In the genomic region with DNA sequence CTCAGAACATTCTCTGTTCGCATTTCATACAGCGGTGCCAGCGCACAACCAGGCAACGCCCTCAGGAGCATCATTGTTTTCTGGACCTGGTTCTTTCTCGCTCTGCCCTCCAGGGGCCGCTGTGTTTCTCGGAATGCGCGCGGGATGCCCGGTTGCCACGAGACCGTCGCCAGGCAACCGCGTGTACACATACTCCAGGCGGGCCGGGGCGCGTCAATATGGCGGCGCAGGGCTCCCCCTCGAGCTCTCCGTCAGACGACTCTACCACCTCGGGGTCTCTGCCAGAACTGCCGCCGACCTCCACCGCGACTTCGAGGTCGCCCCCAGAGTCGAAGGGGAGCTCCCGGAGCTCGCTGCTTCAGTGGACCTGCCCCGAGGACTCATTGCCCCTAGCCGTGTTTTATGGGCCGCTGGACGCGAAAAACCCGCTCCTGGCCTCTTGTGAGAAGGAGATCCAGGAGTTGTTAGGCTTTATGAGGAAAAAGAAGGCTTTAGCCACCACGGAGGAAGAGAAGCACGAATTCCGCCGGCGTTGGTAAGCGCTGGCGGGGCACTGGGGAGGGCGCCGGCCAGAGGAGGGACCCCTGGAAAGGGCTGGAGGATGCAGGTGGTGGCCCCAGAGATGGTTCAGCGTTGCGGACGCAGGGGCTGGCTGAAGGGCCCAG, we compare ENCODE assay signal across 8 cellular contexts. TPM values are rescaled to one million over a fixed set of nuclear protein-coding genes. Genes with fewer than 3 reads are reported as not detected.
DNase-seq lines count a peak whose midpoint lies in the region; ATAC-seq and TF ChIP-seq lines count a peak whose summit lies in the region.

A gene with protein sequence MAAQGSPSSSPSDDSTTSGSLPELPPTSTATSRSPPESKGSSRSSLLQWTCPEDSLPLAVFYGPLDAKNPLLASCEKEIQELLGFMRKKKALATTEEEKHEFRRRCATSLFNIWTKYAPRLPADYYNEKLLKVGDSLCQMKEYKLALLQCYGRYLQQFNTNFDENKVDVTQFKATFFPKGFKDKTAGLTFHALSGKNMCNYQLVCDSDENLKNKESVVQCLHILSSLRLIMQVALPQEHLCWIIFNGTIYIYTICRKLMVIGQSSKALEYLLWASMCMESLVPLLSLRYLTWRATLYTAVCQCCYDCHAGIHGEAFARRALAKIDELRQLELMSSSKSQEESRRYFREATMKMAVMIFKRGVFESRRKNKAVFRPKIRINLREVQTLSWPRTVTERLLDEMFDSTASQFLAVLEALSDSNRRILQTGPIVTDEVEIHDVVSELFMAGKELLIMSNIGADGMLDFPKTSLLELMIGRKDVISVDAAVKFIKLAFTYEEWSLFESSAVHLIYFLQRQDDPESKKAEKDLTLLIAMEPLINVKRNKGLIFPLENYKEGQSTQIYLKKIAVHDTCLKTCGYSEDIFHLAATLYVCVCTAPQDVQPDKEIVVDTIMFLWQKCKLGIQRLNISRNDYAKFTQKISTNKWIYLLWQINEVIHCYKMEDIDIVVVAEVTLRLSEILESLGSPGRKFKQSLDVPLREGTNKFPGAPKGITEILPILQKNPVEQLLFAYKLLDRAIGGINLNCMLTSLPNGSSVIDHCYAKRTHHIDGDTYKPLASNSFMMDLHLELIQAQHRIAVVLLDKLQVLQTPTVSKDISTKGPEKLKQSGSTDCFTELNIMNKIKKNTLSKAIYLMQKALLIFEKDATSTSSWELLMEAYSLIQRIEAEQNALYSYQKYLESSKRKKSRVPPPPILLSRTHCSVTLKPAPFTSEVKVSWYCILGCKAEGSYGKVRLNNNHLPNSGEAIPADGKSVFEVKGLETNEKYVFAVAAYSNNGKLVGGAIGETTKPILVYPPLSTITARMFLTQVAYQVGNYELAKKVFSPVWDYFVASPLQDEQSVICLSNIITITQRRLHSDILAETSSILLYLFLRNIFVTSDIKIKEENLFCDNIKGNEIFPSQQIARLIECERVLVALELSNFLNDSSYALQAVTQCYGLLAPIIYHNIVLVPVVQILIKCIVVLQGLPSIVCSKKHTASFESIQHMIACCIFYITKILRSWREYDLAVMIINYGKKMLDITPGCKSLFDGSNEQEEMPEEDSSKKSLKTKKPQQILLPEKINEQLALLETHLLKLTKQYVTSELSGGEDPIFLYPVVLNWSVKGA (N-terminal part only) (plus strand): TSS at position 186 of the 665 bp plus-strand sequence. CDS start 33 bp downstream, at position 219.

- H3K27ac ChIP-seq in dorsolateral prefrontal cortex (peak within 1 kb of the TSS in 19 of 59 donors; percentile 4 to 71 (median 44)), liver (ENCODE audit: low read depth in 1 of 2, low read length in 2 of 2) (no peak within 1 kb of the TSS)

- ATAC-seq in GM19328 (IDR thresholded peaks at IDR 0.05; ENCODE audit: unreplicated experiment) = peak; percentile 92
- peak; percentile 92 for ATAC-seq in HG03460 (IDR thresholded peaks at IDR 0.05; ENCODE audit: unreplicated experiment)

- no peak within 1 kb of the TSS for H3K9ac ChIP-seq in liver (ENCODE audit: low read depth in 1 of 2, low read length in 2 of 2)

- TF ChIP-seq RAD21 in liver (IDR thresholded peaks at IDR 0.05) = peak; percentile 67 to 80

- WGBS in liver = 4% methylated on average over 53 of the region's 53 CpGs

- TF ChIP-seq CTCF in BE2C (IDR thresholded peaks at IDR 0.05; ENCODE audit: low read depth, low read length) (peak; percentile 91), dorsolateral prefrontal cortex (IDR thresholded peaks at IDR 0.05 in 54 of 56, conservative IDR thresholded peaks at IDR 0.05 in 2 of 56; ENCODE audit: low read depth in 1 of 56, partially characterized antibody in 56 of 56) (peak; percentile 70 to 94 (median 88)), liver (IDR thresholded peaks at IDR 0.05; ENCODE audit: low read depth, low read length, missing input control) (peak; percentile 81)

- H3K4me1 ChIP-seq in BE2C = no peaks in the 10 kb centered on the region
- peaks cover 0 to 7% (median 4%) of the 10 kb centered on the region in 4 donors for H3K4me1 ChIP-seq in liver (ENCODE audit: control insufficient read depth in 4 of 4, insufficient read depth in 4 of 4, low read length in 3 of 4)

- intact Hi-C loops in dorsolateral prefrontal cortex (cut with DNase I) = loop anchor here (2.0 to 5.0 kb wide), 2 partner anchors 87 kb away; a partner anchor contains a TSS

- peak within 1 kb of the TSS; percentile 90 for H3K4me3 ChIP-seq in BE2C (ENCODE audit: low read depth, low read length)
- peak within 1 kb of the TSS; percentile 52 to 99 (median 78) for H3K4me3 ChIP-seq in dorsolateral prefrontal cortex
- peak within 1 kb of the TSS; percentile 43 to 71 (median 50) for H3K4me3 ChIP-seq in liver (ENCODE audit: low read depth in 1 of 3, low read length in 3 of 3)

- no peaks in the 10 kb centered on the region for H3K36me3 ChIP-seq in BE2C
- no peaks in the 10 kb centered on the region for H3K36me3 ChIP-seq in liver (ENCODE audit: control insufficient read depth in 4 of 4, insufficient read depth in 3 of 4, low read depth in 1 of 4, low read length in 3 of 4)

- no peaks in the 10 kb centered on the region for H3K9me3 ChIP-seq in BE2C
- no peaks in the 10 kb centered on the region for H3K9me3 ChIP-seq in liver (ENCODE audit: control insufficient read depth in 4 of 4, low read length in 3 of 4)

- peak; percentile 93 for DNase-seq in BE2C
- DNase-seq in NCI-H526 treated with DMSO at 0.1 percent for 48 hours (lab: John Stamatoyannopoulos, UW) = peak; percentile 80
- peak; percentile 85 to 89 for DNase-seq in activated CD4-positive, alpha-beta T cell treated with anti-CD3 and anti-CD28 coated beads, Interleukin-2, amount 50 U/mL, for 24 hours (ENCODE audit: low read depth in 1 of 2, low spot score in 1 of 2)
- DNase-seq in dorsolateral prefrontal cortex = peak; percentile 89 to 96 (median 94)
- DNase-seq in stimulated activated CD4-positive, alpha-beta T cell treated with anti-CD3 and anti-CD28 coated beads, Interleukin-4, amount 100 ng/mL, for 1 hour = peak; percentile 95

- H3K27me3 ChIP-seq in BE2C (peaks cover 8% of the 10 kb centered on the region; the same call in 1 of the 2 replicates), dorsolateral prefrontal cortex (no peaks in the 10 kb centered on the region), liver (ENCODE audit: control insufficient read depth in 4 of 4, insufficient read depth in 4 of 4, low read length in 3 of 4) (no peaks in the 10 kb centered on the region)

TF ChIP-seq in liver, 16 proteins besides CTCF, POLR2A, EP300 and RAD21:
- no peak for TF ChIP-seq HNF4G (IDR thresholded peaks at IDR 0.05)
- TF ChIP-seq SP1 (IDR thresholded peaks at IDR 0.05) = peak; percentile 27
- TF ChIP-seq FOXA1 (IDR thresholded peaks at IDR 0.05) = no peak
- TF ChIP-seq YY1 (IDR thresholded peaks at IDR 0.05) = peak; percentile 94
- TF ChIP-seq, protein P1, sequence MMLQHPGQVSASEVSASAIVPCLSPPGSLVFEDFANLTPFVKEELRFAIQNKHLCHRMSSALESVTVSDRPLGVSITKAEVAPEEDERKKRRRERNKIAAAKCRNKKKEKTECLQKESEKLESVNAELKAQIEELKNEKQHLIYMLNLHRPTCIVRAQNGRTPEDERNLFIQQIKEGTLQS (IDR thresholded peaks at IDR 0.05) = no peak
- no peak for TF ChIP-seq EGR1 (IDR thresholded peaks at IDR 0.05; ENCODE audit: low read depth in 2 of 2)
- TF ChIP-seq, protein P2, sequence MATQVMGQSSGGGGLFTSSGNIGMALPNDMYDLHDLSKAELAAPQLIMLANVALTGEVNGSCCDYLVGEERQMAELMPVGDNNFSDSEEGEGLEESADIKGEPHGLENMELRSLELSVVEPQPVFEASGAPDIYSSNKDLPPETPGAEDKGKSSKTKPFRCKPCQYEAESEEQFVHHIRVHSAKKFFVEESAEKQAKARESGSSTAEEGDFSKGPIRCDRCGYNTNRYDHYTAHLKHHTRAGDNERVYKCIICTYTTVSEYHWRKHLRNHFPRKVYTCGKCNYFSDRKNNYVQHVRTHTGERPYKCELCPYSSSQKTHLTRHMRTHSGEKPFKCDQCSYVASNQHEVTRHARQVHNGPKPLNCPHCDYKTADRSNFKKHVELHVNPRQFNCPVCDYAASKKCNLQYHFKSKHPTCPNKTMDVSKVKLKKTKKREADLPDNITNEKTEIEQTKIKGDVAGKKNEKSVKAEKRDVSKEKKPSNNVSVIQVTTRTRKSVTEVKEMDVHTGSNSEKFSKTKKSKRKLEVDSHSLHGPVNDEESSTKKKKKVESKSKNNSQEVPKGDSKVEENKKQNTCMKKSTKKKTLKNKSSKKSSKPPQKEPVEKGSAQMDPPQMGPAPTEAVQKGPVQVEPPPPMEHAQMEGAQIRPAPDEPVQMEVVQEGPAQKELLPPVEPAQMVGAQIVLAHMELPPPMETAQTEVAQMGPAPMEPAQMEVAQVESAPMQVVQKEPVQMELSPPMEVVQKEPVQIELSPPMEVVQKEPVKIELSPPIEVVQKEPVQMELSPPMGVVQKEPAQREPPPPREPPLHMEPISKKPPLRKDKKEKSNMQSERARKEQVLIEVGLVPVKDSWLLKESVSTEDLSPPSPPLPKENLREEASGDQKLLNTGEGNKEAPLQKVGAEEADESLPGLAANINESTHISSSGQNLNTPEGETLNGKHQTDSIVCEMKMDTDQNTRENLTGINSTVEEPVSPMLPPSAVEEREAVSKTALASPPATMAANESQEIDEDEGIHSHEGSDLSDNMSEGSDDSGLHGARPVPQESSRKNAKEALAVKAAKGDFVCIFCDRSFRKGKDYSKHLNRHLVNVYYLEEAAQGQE (IDR thresholded peaks at IDR 0.05) = no peak

RNA-seq across cellular contexts. Expression of the gene that starts here (rescaled TPM):
- not detected for polyA plus RNA-seq in BE2C (2012; ENCODE audit: insufficient read depth, insufficient read length, low read depth)
- total RNA-seq in dorsolateral prefrontal cortex = 10 to 100 TPM in 9 of 120 experiments, 1 to 10 TPM in 111; 3.2 to 17.7 (median 6.6) TPM
- total RNA-seq in liver = under 1 TPM; 0.17 to 0.19 TPM
- under 1 TPM; 0.01 to 0.14 TPM for polyA plus RNA-seq in liver
